1 cellular context compared by ENCODE assay signal in genomic region chr10:78458983-78459638, GRCh38.
A peak's percentile ranks its signal among the peaks of the same experiment; 100 is the strongest.
TF ChIP-seq lines count a peak whose summit lies in the region.

No MANE protein-coding gene starts in this region.

TF ChIP-seq in HepG2, 621 proteins besides CTCF, POLR2A, EP300 and RAD21 (continued from another document):
- peak; percentile 47; the same call in 1 of the 2 replicates for TF ChIP-seq TFDP1 (CRISPR knock-in tag; IDR thresholded peaks at IDR 0.05; ENCODE audit: borderline replicate concordance)
- TF ChIP-seq ZNF136 (CRISPR knock-in tag; IDR thresholded peaks at IDR 0.05; ENCODE audit: low read depth), result no peak
- TF ChIP-seq KLF13 (CRISPR knock-in tag; IDR thresholded peaks at IDR 0.05), result no peak
- TF ChIP-seq ZNF512 (CRISPR knock-in tag; IDR thresholded peaks at IDR 0.05), result no peak
- TF ChIP-seq ZSCAN29 (CRISPR knock-in tag; conservative IDR thresholded peaks at IDR 0.05), result peak; percentile 86
- no peak for TF ChIP-seq NRL (CRISPR knock-in tag; IDR thresholded peaks at IDR 0.05; ENCODE audit: borderline replicate concordance)
- peak; percentile 97 for TF ChIP-seq RXRB (CRISPR knock-in tag; IDR thresholded peaks at IDR 0.05; ENCODE audit: borderline replicate concordance)
- TF ChIP-seq AFF4 (CRISPR knock-in tag; IDR thresholded peaks at IDR 0.05), result no peak
- TF ChIP-seq RORA (CRISPR knock-in tag; IDR thresholded peaks at IDR 0.05), result no peak
- peak; percentile 45; the same call in 1 of the 2 replicates for TF ChIP-seq ZNF670 (CRISPR knock-in tag; IDR thresholded peaks at IDR 0.05; ENCODE audit: borderline replicate concordance)
- no peak for TF ChIP-seq ATAD3A (CRISPR knock-in tag; IDR thresholded peaks at IDR 0.05)
- no peak for TF ChIP-seq ZNF576 (CRISPR knock-in tag; IDR thresholded peaks at IDR 0.05)
- peak; percentile 76 for TF ChIP-seq ARID3A (IDR thresholded peaks at IDR 0.05; ENCODE audit: low read depth, low read length)
- peak; percentile 99 for TF ChIP-seq GATAD2A (CRISPR knock-in tag; IDR thresholded peaks at IDR 0.05)
- TF ChIP-seq ZNF546 (CRISPR knock-in tag; conservative IDR thresholded peaks at IDR 0.05), result no peak
